ENCODE assay signal across 1 cellular context in the genomic region with DNA sequence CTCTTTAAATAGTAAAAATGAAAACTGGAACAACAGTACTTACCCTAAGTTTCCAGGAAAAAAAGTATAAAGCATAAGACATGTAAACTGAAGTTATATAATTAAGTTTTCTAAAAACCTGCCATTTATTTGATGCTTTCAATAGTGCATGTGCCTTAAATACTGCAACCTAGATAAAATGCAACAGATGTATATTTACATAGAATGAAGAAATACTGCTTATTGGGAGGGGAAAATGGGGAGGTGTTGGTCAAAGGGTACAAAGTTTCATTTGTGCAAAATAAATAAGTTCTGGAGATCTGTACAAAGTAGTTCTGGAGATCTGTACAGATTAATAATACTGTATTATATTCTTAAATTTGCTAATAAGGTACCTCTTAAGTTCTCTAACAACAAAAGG.
TF ChIP-seq lines count a peak whose summit lies in the region.

No MANE protein-coding gene starts in this region.

TF ChIP-seq in HepG2, 621 proteins besides CTCF, POLR2A, EP300 and RAD21 (continued from another document):
- TF ChIP-seq SKIL (CRISPR knock-in tag; IDR thresholded peaks at IDR 0.05; ENCODE audit: borderline replicate concordance) (no peak), NCOR1 (IDR thresholded peaks at IDR 0.05; ENCODE audit: borderline replicate concordance, low read length) (peak; percentile 28; the same call in 1 of the 2 replicates), ZNF124 (CRISPR knock-in tag; IDR thresholded peaks at IDR 0.05) (no peak), HNF4A (CRISPR knock-in tag; IDR thresholded peaks at IDR 0.05) (peak; percentile 71), ZNF639 (CRISPR knock-in tag; conservative IDR thresholded peaks at IDR 0.05) (no peak), TFAP4 (IDR thresholded peaks at IDR 0.05; ENCODE audit: borderline replicate concordance, low read depth) (no peak), CEBPB (IDR thresholded peaks at IDR 0.05; ENCODE audit: borderline replicate concordance, low read depth, low read length) (peak; percentile 51; the same call in 1 of the 2 replicates), ZNF674 (CRISPR knock-in tag; IDR thresholded peaks at IDR 0.05; ENCODE audit: low read depth) (no peak), ZNF138 (CRISPR knock-in tag; IDR thresholded peaks at IDR 0.05; ENCODE audit: low read depth) (no peak), FOXK1 (CRISPR knock-in tag; IDR thresholded peaks at IDR 0.05; ENCODE audit: borderline replicate concordance, low read depth) (no peak), PAF1 (CRISPR knock-in tag; IDR thresholded peaks at IDR 0.05) (no peak), ZFYVE20 (CRISPR knock-in tag; IDR thresholded peaks at IDR 0.05; ENCODE audit: borderline replicate concordance, low read depth) (no peak), FOXA1 (IDR thresholded peaks at IDR 0.05) (no peak), FOXA1 (CRISPR knock-in tag; IDR thresholded peaks at IDR 0.05) (peak; percentile 53; the same call in 1 of the 2 replicates), CC2D1A (CRISPR knock-in tag; IDR thresholded peaks at IDR 0.05) (no peak), TBX3 (IDR thresholded peaks at IDR 0.05; ENCODE audit: borderline replicate concordance) (0 out of 2 replicates have a peak, but pooled peaks have one; percentile 18), SP5 (CRISPR knock-in tag; IDR thresholded peaks at IDR 0.05; ENCODE audit: borderline replicate concordance, low read depth) (peak; percentile 53; the same call in 1 of the 2 replicates), MIER3 (CRISPR knock-in tag; IDR thresholded peaks at IDR 0.05; ENCODE audit: borderline replicate concordance) (no peak), ARID5B (CRISPR knock-in tag; IDR thresholded peaks at IDR 0.05) (peak; percentile 38; the same call in 1 of the 2 replicates), THAP11 (CRISPR knock-in tag; IDR thresholded peaks at IDR 0.05) (0 out of 2 replicates have a peak, but pooled peaks have one; percentile 25), FOXA3 (CRISPR knock-in tag; IDR thresholded peaks at IDR 0.05) (peak; percentile 53; the same call in 1 of the 2 replicates), ZNF572 (CRISPR knock-in tag; IDR thresholded peaks at IDR 0.05) (no peak), SNAPC2 (CRISPR knock-in tag; IDR thresholded peaks at IDR 0.05) (no peak), ATF7 (IDR thresholded peaks at IDR 0.05) (no peak), ATF7 (CRISPR knock-in tag; IDR thresholded peaks at IDR 0.05) (no peak), PPARG (CRISPR knock-in tag; conservative IDR thresholded peaks at IDR 0.05) (0 out of 2 replicates have a peak, but pooled peaks have one; percentile 19), CSRNP1 (CRISPR knock-in tag; IDR thresholded peaks at IDR 0.05) (no peak), HDAC1 (CRISPR knock-in tag; IDR thresholded peaks at IDR 0.05) (no peak), ZFP36L2 (CRISPR knock-in tag; IDR thresholded peaks at IDR 0.05) (no peak), ZNF704 (CRISPR knock-in tag; IDR thresholded peaks at IDR 0.05; ENCODE audit: borderline replicate concordance) (no peak), PRPF4 (IDR thresholded peaks at IDR 0.05; ENCODE audit: low read depth, low read length, poor library complexity, severe bottlenecking) (no peak), FOXJ3 (CRISPR knock-in tag; IDR thresholded peaks at IDR 0.05; ENCODE audit: borderline replicate concordance) (peak; percentile 37; the same call in 1 of the 2 replicates), FOXP1 (IDR thresholded peaks at IDR 0.05) (no peak), FOXP1 (CRISPR knock-in tag; IDR thresholded peaks at IDR 0.05) (peak; percentile 51; the same call in 1 of the 2 replicates), SOX13 (IDR thresholded peaks at IDR 0.05) (no peak), SOX13 (CRISPR knock-in tag; conservative IDR thresholded peaks at IDR 0.05 in 1 of 2, IDR thresholded peaks at IDR 0.05 in 1 of 2) (peak in 1 of 2 experiments; percentile 25; a peak in 1 of 4 replicates)
- TF ChIP-seq, protein P1, sequence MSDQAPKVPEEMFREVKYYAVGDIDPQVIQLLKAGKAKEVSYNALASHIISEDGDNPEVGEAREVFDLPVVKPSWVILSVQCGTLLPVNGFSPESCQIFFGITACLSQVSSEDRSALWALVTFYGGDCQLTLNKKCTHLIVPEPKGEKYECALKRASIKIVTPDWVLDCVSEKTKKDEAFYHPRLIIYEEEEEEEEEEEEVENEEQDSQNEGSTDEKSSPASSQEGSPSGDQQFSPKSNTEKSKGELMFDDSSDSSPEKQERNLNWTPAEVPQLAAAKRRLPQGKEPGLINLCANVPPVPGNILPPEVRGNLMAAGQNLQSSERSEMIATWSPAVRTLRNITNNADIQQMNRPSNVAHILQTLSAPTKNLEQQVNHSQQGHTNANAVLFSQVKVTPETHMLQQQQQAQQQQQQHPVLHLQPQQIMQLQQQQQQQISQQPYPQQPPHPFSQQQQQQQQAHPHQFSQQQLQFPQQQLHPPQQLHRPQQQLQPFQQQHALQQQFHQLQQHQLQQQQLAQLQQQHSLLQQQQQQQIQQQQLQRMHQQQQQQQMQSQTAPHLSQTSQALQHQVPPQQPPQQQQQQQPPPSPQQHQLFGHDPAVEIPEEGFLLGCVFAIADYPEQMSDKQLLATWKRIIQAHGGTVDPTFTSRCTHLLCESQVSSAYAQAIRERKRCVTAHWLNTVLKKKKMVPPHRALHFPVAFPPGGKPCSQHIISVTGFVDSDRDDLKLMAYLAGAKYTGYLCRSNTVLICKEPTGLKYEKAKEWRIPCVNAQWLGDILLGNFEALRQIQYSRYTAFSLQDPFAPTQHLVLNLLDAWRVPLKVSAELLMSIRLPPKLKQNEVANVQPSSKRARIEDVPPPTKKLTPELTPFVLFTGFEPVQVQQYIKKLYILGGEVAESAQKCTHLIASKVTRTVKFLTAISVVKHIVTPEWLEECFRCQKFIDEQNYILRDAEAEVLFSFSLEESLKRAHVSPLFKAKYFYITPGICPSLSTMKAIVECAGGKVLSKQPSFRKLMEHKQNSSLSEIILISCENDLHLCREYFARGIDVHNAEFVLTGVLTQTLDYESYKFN (CRISPR knock-in tag; conservative IDR thresholded peaks at IDR 0.05): 0 out of 2 replicates have a peak, but pooled peaks have one; percentile 52
- TF ChIP-seq, protein P2, sequence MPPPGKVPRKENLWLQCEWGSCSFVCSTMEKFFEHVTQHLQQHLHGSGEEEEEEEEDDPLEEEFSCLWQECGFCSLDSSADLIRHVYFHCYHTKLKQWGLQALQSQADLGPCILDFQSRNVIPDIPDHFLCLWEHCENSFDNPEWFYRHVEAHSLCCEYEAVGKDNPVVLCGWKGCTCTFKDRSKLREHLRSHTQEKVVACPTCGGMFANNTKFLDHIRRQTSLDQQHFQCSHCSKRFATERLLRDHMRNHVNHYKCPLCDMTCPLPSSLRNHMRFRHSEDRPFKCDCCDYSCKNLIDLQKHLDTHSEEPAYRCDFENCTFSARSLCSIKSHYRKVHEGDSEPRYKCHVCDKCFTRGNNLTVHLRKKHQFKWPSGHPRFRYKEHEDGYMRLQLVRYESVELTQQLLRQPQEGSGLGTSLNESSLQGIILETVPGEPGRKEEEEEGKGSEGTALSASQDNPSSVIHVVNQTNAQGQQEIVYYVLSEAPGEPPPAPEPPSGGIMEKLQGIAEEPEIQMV (CRISPR knock-in tag; IDR thresholded peaks at IDR 0.05; ENCODE audit: low read depth): no peak
